In genomic region chr2:239313776-239314175, GRCh38 we compare ENCODE assay signal across 17 cellular contexts.
DNase-seq lines count a peak whose midpoint lies in the region; TF ChIP-seq lines count a peak whose summit lies in the region.
"Had no signal": no experiment of that assay in that cellular context is flagged by ENCODE, and none has a peak within 500 bp of the region (broad histone marks: within the 10 kb centered on the region; RNA-seq: fewer than 3 reads in every experiment).

No MANE protein-coding gene starts in this region.

- H3K4me1 Mint-ChIP-seq in H9: peaks cover 16 to 23% of the 10 kb centered on the region in 2 experiments

- H3K27ac Mint-ChIP-seq in H9: peak overlapping the region in 2 of 3 experiments; percentile 49 to 77; a peak in 2 of 7 replicates
- H3K27ac Mint-ChIP-seq: activated CD4-positive, alpha-beta memory T cell treated with anti-CD3 and anti-CD28 coated beads for 36 hours; T-helper 1 cell treated with Interleukin-12 subunit alpha and Interleukin-12 subunit beta and Interleukin-4 antibody, amounts not matched to agents 30 μg/mL and 1 μg/mL, for 36 hours had no signal

- peaks cover 13% of the 10 kb centered on the region; the same call in 1 of the 2 replicates for H3K79me2 ChIP-seq in H9 (ENCODE audit: insufficient read depth, low read length)

- H3K18ac ChIP-seq in H9 (ENCODE audit: insufficient read length, low read depth, low read length): no peak overlapping the region

- H3K4ac ChIP-seq in H9 (ENCODE audit: low read depth, low read length): no peak overlapping the region

- intact Hi-C loops in spleen (cut with DNase I; ENCODE audit: low total_unique reads): no loop called here

- H4K91ac ChIP-seq in H9 (ENCODE audit: insufficient read length, low read depth, low read length): no peak overlapping the region

- no peak overlapping the region for H4K5ac ChIP-seq in H9 (ENCODE audit: insufficient read length, low read depth, low read length)

- H3K79me1 ChIP-seq in H9 (ENCODE audit: insufficient read depth, low read depth, low read length, poor library complexity, severe bottlenecking): peaks cover 13% of the 10 kb centered on the region

- no peaks in the 10 kb centered on the region for H3K27me3 Mint-ChIP-seq in H9 (ENCODE audit: low read depth)
- H3K27me3 Mint-ChIP-seq: activated CD4-positive, alpha-beta memory T cell treated with anti-CD3 and anti-CD28 coated beads for 36 hours had no signal

- H3K27me3 ChIP-seq in H9 (ENCODE audit: insufficient read depth, low read length): no peaks in the 10 kb centered on the region
- no peaks in the 10 kb centered on the region for H3K27me3 ChIP-seq in spleen (replicated peaks in 1 of 7)
- H3K27me3 ChIP-seq: left lung had no signal

- no peak for TF ChIP-seq POLR2A in spleen (IDR thresholded peaks at IDR 0.05)

- peaks cover 19 to 41% (median 27%) of the 10 kb centered on the region in 3 experiments for H3K36me3 Mint-ChIP-seq in H9 (ENCODE audit: insufficient read depth in 1 of 3, low read depth in 3 of 3)

- H3K23ac ChIP-seq in H9 (ENCODE audit: insufficient read length, low read depth, low read length): no peak overlapping the region

- no peak overlapping the region for H3T11ph ChIP-seq in H9 (ENCODE audit: low read length)

- H2BK12ac ChIP-seq in H9 (ENCODE audit: insufficient read length, low read depth, low read length): no peak overlapping the region

- H4K8ac ChIP-seq in H9 (replicated peaks; ENCODE audit: insufficient read length, low read depth, low read length): no peak overlapping the region

- H2BK5ac ChIP-seq in H9 (ENCODE audit: insufficient read length, low read length): no peak overlapping the region

- peak; percentile 14 for DNase-seq in H9
- peak; percentile 30 for DNase-seq in activated CD8-positive, alpha-beta memory T cell treated with anti-CD3 and anti-CD28 coated beads, Interleukin-2, amount 50 U/mL, for 48 hours
- DNase-seq in mesenteric fat pad (ENCODE audit: low spot score): peak; percentile 45
- peak; percentile 48 for DNase-seq in spleen
- DNase-seq in NAMALWA (ENCODE audit: low spot score): no peak
- no peak for DNase-seq in medulla oblongata (ENCODE audit: extremely low spot score)
- DNase-seq in NCI-H774 (lab: John Stamatoyannopoulos, UW): no peak
- DNase-seq: activated CD4-positive, alpha-beta memory T cell treated with anti-CD3 and anti-CD28 coated beads for 36 hours; effector CD4-positive, alpha-beta T cell; NCI-H1417; NCI-H2107; NCI-H526 treated with DMSO at 0.1 percent for 48 hours; small intestine; stimulated activated CD4-positive, alpha-beta T cell treated with anti-CD3 and anti-CD28 coated beads, Interleukin-4, amount 100 ng/mL, for 4 hours had no signal

- H3K4me2 ChIP-seq in H9 (ENCODE audit: insufficient read depth, insufficient read length, low read length): no peak overlapping the region

- no peak overlapping the region for H3K9ac ChIP-seq in H9 (ENCODE audit: extremely low read depth, insufficient read length, low read length)

- no peak overlapping the region for H2AK5ac ChIP-seq in H9 (ENCODE audit: insufficient read length, low read length)

- TF ChIP-seq CTCF in H9 (conservative IDR thresholded peaks at IDR 0.05) (no peak), spleen (IDR thresholded peaks at IDR 0.05 in 8 of 11, conservative IDR thresholded peaks at IDR 0.05 in 3 of 11) (no peak)

- H3K4me3 Mint-ChIP-seq in H9: no peak overlapping the region
- H3K4me3 Mint-ChIP-seq: activated CD4-positive, alpha-beta memory T cell treated with anti-CD3 and anti-CD28 coated beads for 36 hours; T-helper 1 cell treated with Interleukin-12 subunit alpha and Interleukin-12 subunit beta and Interleukin-4 antibody, amounts not matched to agents 30 μg/mL and 1 μg/mL, for 36 hours had no signal

- no peak overlapping the region for H2AFZ ChIP-seq in H9 (ENCODE audit: low read length)

- H2BK15ac ChIP-seq in H9 (ENCODE audit: low read depth, low read length): no peak overlapping the region

- H2BK120ac ChIP-seq in H9 (ENCODE audit: low read depth, low read length, poor library complexity, severe bottlenecking): no peak overlapping the region

- no CpG with 5 or more reads among the region's 5 CpGs for WGBS in H9 (ENCODE audit: extremely low coverage, insufficient read length, low lambda C conversion rate)
- WGBS in spleen, 5 donors: 93 to 97% (median 95%) methylated on average over 5 of the region's 5 CpGs

- no peaks in the 10 kb centered on the region for H3K4me1 ChIP-seq in H9 (ENCODE audit: insufficient read depth, low read length)
- H3K4me1 ChIP-seq in spleen: peaks cover under 1 to 85% (median 49%) of the 10 kb centered on the region in 6 donors

- H2BK20ac ChIP-seq in H9 (ENCODE audit: low read depth, low read length, poor library complexity, severe bottlenecking): no peak overlapping the region

- H3K27ac ChIP-seq in H9 (ENCODE audit: insufficient read length, low read depth, low read length) (no peak overlapping the region), spleen (no peak overlapping the region)
- H3K27ac ChIP-seq: left lung, VCaP had no signal

- H3K36me3 ChIP-seq in spleen: peaks cover 0 to 12% (median 0%) of the 10 kb centered on the region in 6 donors
- H3K36me3 ChIP-seq: left lung had no signal

- no peak overlapping the region for H3K4me3 ChIP-seq in spleen
- H3K4me3 ChIP-seq: left lung had no signal

- no peaks in the 10 kb centered on the region for H3K23me2 ChIP-seq in H9 (ENCODE audit: insufficient read length, low read depth, low read length, poor library complexity, severe bottlenecking)

- no peak overlapping the region for H3K56ac ChIP-seq in H9 (ENCODE audit: insufficient read length, low read depth, low read length)

- H3K14ac ChIP-seq in H9 (ENCODE audit: insufficient read depth, low read length): no peak overlapping the region

- no peaks in the 10 kb centered on the region for H3K9me3 ChIP-seq in H9 (ENCODE audit: control insufficient read depth, low read depth, low read length)
- no peaks in the 10 kb centered on the region for H3K9me3 ChIP-seq in spleen
- H3K9me3 ChIP-seq: left lung had no signal

- peaks cover 23 to 25% of the 10 kb centered on the region in 2 experiments for H3K9me3 Mint-ChIP-seq in H9
- H3K9me3 Mint-ChIP-seq: T-helper 1 cell treated with Interleukin-12 subunit alpha and Interleukin-12 subunit beta and Interleukin-4 antibody, amounts not matched to agents 30 μg/mL and 1 μg/mL, for 36 hours had no signal

- H4K20me1 ChIP-seq in H9 (ENCODE audit: control insufficient read depth, insufficient read depth, insufficient read length): peaks cover 4% of the 10 kb centered on the region

Comparison
In these comparisons a context has a peak if more than half of its experiments do, and no peak if none do; other contexts are left out.
1. DNase-seq: peak in H9 (single experiment), activated CD8-positive, alpha-beta memory T cell treated with anti-CD3 and anti-CD28 coated beads, Interleukin-2, amount 50 U/mL, for 48 hours (single experiment), mesenteric fat pad (single experiment) and spleen (single experiment); none in NAMALWA (single experiment), medulla oblongata (single experiment) and NCI-H774 (single experiment).